8 cellular contexts compared by ENCODE assay signal in the genomic region with DNA sequence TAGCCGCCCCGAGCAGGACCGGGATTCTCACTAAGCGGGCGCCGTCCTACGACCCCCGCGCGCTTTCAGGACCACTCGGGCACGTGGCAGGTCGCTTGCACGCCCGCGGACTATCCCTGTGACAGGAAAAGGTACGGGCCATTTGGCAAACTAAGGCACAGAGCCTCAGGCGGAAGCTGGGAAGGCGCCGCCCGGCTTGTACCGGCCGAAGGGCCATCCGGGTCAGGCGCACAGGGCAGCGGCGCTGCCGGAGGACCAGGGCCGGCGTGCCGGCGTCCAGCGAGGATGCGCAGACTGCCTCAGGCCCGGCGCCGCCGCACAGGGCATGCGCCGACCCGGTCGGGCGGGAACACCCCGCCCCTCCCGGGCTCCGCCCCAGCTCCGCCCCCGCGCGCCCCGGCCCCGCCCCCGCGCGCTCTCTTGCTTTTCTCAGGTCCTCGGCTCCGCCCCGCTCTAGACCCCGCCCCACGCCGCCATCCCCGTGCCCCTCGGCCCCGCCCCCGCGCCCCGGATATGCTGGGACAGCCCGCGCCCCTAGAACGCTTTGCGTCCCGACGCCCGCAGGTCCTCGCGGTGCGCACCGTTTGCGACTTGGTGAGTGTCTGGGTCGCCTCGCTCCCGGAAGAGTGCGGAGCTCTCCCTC. TPM values are rescaled to one million over a fixed set of nuclear protein-coding genes. Genes with fewer than 3 reads are reported as not detected.
A peak's percentile ranks its signal among the peaks of the same experiment; 100 is the strongest.
DNase-seq lines count a peak whose midpoint lies in the region; ATAC-seq and TF ChIP-seq lines count a peak whose summit lies in the region.

A gene (plus strand): TSS at position 539 of the 643 bp plus-strand sequence.

- no peaks in the 10 kb centered on the region for H3K9me3 Mint-ChIP-seq in activated naive CD4-positive, alpha-beta T cell treated with anti-CD3 and anti-CD28 coated beads, Interleukin-2, amount 50 U/mL, for 24 hours

- H3K36me3 ChIP-seq in BLaER1 treated with 17β-estradiol and CSF1 and Interleukin-3, amounts not matched to agents 10 nM and 100 nM = peaks cover 0 to 15% (median 0%) of the 10 kb centered on the region in 11 experiments; a peak in 1 of 22 replicates
- H3K36me3 ChIP-seq in osteoblast (ENCODE audit: insufficient read depth, low read length) = no peaks in the 10 kb centered on the region
- H3K36me3 ChIP-seq in suprapubic skin = peaks cover 5% of the 10 kb centered on the region

- TF ChIP-seq EP300 in suprapubic skin (IDR thresholded peaks at IDR 0.05) = no peak

- H3K4me1 Mint-ChIP-seq in activated naive CD4-positive, alpha-beta T cell treated with anti-CD3 and anti-CD28 coated beads, Interleukin-2, amount 50 U/mL, for 24 hours = peaks cover 23% of the 10 kb centered on the region

- no peaks in the 10 kb centered on the region for H3K9me3 ChIP-seq in BLaER1 treated with 17β-estradiol and CSF1 and Interleukin-3, amounts not matched to agents 10 nM and 100 nM (replicated peaks in 1 of 11)
- H3K9me3 ChIP-seq in osteoblast (ENCODE audit: low read depth, low read length) (no peaks in the 10 kb centered on the region), suprapubic skin (no peaks in the 10 kb centered on the region)

- TF ChIP-seq POLR2A in GM19193 (IDR thresholded peaks at IDR 0.05; ENCODE audit: extremely low read depth, insufficient read depth, insufficient read length) = peak; percentile 86
- peak in 1 of 2 donors; percentile 55 for TF ChIP-seq POLR2A in suprapubic skin (IDR thresholded peaks at IDR 0.05)

- peak within 1 kb of the TSS; percentile 91 to 100 (median 99) for H3K4me2 ChIP-seq in BLaER1 treated with 17β-estradiol and CSF1 and Interleukin-3, amounts not matched to agents 10 nM and 100 nM
- peak within 1 kb of the TSS; percentile 90 for H3K4me2 ChIP-seq in osteoblast (ENCODE audit: insufficient read depth, low read length)

- H3K4me1 ChIP-seq in BLaER1 treated with 17β-estradiol and CSF1 and Interleukin-3, amounts not matched to agents 10 nM and 100 nM = peaks cover 17 to 66% (median 55%) of the 10 kb centered on the region in 10 experiments
- H3K4me1 ChIP-seq in osteoblast (ENCODE audit: insufficient read depth, low read length) = peaks cover 7% of the 10 kb centered on the region
- peaks cover 16% of the 10 kb centered on the region for H3K4me1 ChIP-seq in suprapubic skin

- H3K79me2 ChIP-seq in osteoblast (ENCODE audit: insufficient read depth, low read length) = no peaks in the 10 kb centered on the region

- H3K4me3 Mint-ChIP-seq in activated naive CD4-positive, alpha-beta T cell treated with anti-CD3 and anti-CD28 coated beads, Interleukin-2, amount 50 U/mL, for 24 hours = peak within 1 kb of the TSS; percentile 81

- in situ Hi-C loops in SK-MEL-5 (cut with HindIII; ENCODE audit: low pct_unique_long_range_greater_than_20kb, low sequenced_read_pairs) = no loop called here

- peak within 1 kb of the TSS; percentile 78 to 96 (median 84) for H3K4me3 ChIP-seq in BLaER1 treated with 17β-estradiol and CSF1 and Interleukin-3, amounts not matched to agents 10 nM and 100 nM
- H3K4me3 ChIP-seq in osteoblast (ENCODE audit: insufficient read depth, low read length) (peak within 1 kb of the TSS; percentile 88), suprapubic skin (peak within 1 kb of the TSS; percentile 84)

- H3K27me3 ChIP-seq in BLaER1 treated with 17β-estradiol and CSF1 and Interleukin-3, amounts not matched to agents 10 nM and 100 nM = no peaks in the 10 kb centered on the region
- no peaks in the 10 kb centered on the region for H3K27me3 ChIP-seq in osteoblast (ENCODE audit: insufficient read depth, low read length)
- no peaks in the 10 kb centered on the region for H3K27me3 ChIP-seq in suprapubic skin

- peak within 1 kb of the TSS; percentile 92 for H2AFZ ChIP-seq in osteoblast (ENCODE audit: low read length)

- peak within 1 kb of the TSS; percentile 77 to 92 (median 87) for H3K27ac ChIP-seq in BLaER1 treated with 17β-estradiol and CSF1 and Interleukin-3, amounts not matched to agents 10 nM and 100 nM
- peak within 1 kb of the TSS; percentile 53 for H3K27ac ChIP-seq in osteoblast (ENCODE audit: low read depth, low read length)
- peak within 1 kb of the TSS; percentile 85 for H3K27ac ChIP-seq in suprapubic skin

- peaks cover 0 to 5% (median 0%) of the 10 kb centered on the region in 11 experiments; a peak in 1 of 22 replicates for H4K20me1 ChIP-seq in BLaER1 treated with 17β-estradiol and CSF1 and Interleukin-3, amounts not matched to agents 10 nM and 100 nM
- no peaks in the 10 kb centered on the region for H4K20me1 ChIP-seq in osteoblast (ENCODE audit: insufficient read depth, low read length)

- no peaks in the 10 kb centered on the region for H3K27me3 Mint-ChIP-seq in activated naive CD4-positive, alpha-beta T cell treated with anti-CD3 and anti-CD28 coated beads, Interleukin-2, amount 50 U/mL, for 24 hours

- DNase-seq in SK-MEL-5 (ENCODE audit: low read depth, low spot score) (peak; percentile 72), glomerular visceral epithelial cell (ENCODE audit: extremely low spot score) (peak; percentile 78), osteoblast (ENCODE audit: insufficient read length, low spot score, missing footprints) (peak; percentile 99), suprapubic skin (ENCODE audit: low spot score in 2 of 2) (peak; percentile 96 to 97)

- TF ChIP-seq CTCF in osteoblast (IDR thresholded peaks at IDR 0.05; ENCODE audit: extremely low read depth, low read depth, low read length) = no peak
- TF ChIP-seq CTCF in suprapubic skin (IDR thresholded peaks at IDR 0.05) = no peak

- H3K9ac ChIP-seq in BLaER1 treated with 17β-estradiol and CSF1 and Interleukin-3, amounts not matched to agents 10 nM and 100 nM = peak within 1 kb of the TSS; percentile 78 to 90 (median 87)

- H3K36me3 Mint-ChIP-seq in activated naive CD4-positive, alpha-beta T cell treated with anti-CD3 and anti-CD28 coated beads, Interleukin-2, amount 50 U/mL, for 24 hours = peaks cover 2% of the 10 kb centered on the region

- peak; percentile 93 for ATAC-seq in HG03432 (IDR thresholded peaks at IDR 0.05; ENCODE audit: unreplicated experiment)

- no CpG with 5 or more reads among the region's 83 CpGs for WGBS in suprapubic skin

- peak within 1 kb of the TSS; percentile 35 for H3K27ac Mint-ChIP-seq in activated naive CD4-positive, alpha-beta T cell treated with anti-CD3 and anti-CD28 coated beads, Interleukin-2, amount 50 U/mL, for 24 hours

RNA-seq across cellular contexts. Expression of the gene that starts here (rescaled TPM):
- 10.3 and 13.4 TPM in 2 replicates for total RNA-seq in SK-MEL-5 (2014; rRNA removed; shearing (Covaris generic))
- polyA plus RNA-seq in SK-MEL-5 (2015; cell fraction: cytosol; rRNA removed) = 8.1 and 13.0 TPM in 2 replicates
- polyA plus RNA-seq in SK-MEL-5 (2015; cell fraction: nucleus; rRNA removed) = 1.5 TPM in 2 replicates
- 18.3 and 21.0 TPM in 2 replicates for total RNA-seq in osteoblast
- total RNA-seq in suprapubic skin = 10 to 100 TPM; 25.6 to 32.2 (median 29.5) TPM

Comparison
In these comparisons a context has a peak if more than half of its experiments do, and no peak if none do; other contexts are left out.
1. Peak in every context shown above with its lines: DNase-seq, ATAC-seq, H3K4me3 ChIP-seq and H3K27ac ChIP-seq.